ENCODE assay signal across 8 cellular contexts in the genomic region with DNA sequence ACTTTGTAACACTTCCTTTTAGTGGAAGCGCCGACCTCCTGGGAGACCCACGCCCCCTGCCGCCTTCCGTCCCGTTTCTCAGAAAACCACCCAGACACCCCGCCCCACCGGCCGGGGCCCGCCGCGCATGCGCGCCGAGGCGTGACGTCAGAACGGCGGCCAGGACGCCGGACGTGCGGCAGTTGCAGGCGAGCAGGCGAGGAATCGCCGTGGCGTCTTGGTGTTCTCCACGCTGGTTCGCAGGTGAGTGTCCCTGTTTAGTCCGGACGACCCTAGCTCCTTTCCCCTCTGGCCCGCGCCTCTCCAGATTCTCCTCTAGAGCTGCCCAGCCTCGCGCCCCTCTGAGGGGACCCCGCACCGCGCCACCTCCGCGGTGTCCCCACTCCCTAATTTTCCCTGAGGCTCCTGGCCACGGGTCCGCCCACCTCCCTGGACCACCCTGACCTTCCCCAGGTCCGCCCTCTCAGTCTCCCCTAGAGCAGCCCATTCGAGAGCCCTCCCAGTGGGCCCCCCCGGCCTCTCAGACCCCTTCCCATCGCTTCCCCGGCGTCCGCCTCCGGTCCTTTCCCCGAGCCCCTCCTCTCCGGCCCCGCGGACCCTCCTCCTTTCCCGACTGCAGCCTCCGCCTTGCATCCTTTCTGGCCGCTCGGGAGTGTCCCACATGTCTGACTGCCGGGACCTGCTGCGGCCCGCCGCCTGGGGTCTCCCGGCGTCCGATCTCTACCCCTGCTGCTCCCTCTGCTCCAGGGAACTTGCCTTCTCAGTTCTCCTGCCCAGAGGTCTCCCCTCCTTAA. TPM values are rescaled to one million over a fixed set of nuclear protein-coding genes. Genes with fewer than 3 reads are reported as not detected.
DNase-seq lines count a peak whose midpoint lies in the region; ATAC-seq lines count a peak whose summit lies in the region.

A gene with protein sequence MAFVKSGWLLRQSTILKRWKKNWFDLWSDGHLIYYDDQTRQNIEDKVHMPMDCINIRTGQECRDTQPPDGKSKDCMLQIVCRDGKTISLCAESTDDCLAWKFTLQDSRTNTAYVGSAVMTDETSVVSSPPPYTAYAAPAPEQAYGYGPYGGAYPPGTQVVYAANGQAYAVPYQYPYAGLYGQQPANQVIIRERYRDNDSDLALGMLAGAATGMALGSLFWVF (plus strand): TSS at position 181 of the 794 bp plus-strand sequence. CDS start 15,606 bp downstream, outside the sequence.

- WGBS in mesenchymal stem cell = under 1% methylated on average over 58 of the region's 66 CpGs

- DNase-seq in CD1c-positive myeloid dendritic cell (ENCODE audit: extremely low spot score) = peak; percentile 97
- DNase-seq in NK-92 (lab: John Stamatoyannopoulos, UW; ENCODE audit: unreplicated experiment) = peak; percentile 27
- DNase-seq in activated CD8-positive, alpha-beta memory T cell treated with anti-CD3 and anti-CD28 coated beads for 24 hours = peak; percentile 99
- DNase-seq in effector memory CD4-positive, alpha-beta T cell = peak; percentile 86 to 90 (median 89)
- DNase-seq in mesenchymal stem cell = peak; percentile 89
- DNase-seq in stimulated activated CD8-positive, alpha-beta memory T cell treated with anti-CD3 and anti-CD28 coated beads, Interleukin-12 subunit alpha, Interleukin-12 subunit beta, amount 100 ng/mL, for 4 hours (ENCODE audit: low read depth) = peak; percentile 90

- H4K8ac ChIP-seq in mesenchymal stem cell (ENCODE audit: low read length) = peak within 1 kb of the TSS; percentile 93

- ATAC-seq in GM19324 (IDR thresholded peaks at IDR 0.05; ENCODE audit: low FRiP score, unreplicated experiment) (peak; percentile 87), HG03460 (IDR thresholded peaks at IDR 0.05; ENCODE audit: unreplicated experiment) (peak; percentile 78)

- H3K9me3 ChIP-seq in effector memory CD4-positive, alpha-beta T cell (ENCODE audit: control insufficient read depth, low read length) = no peaks in the 10 kb centered on the region
- H3K9me3 ChIP-seq in mesenchymal stem cell (ENCODE audit: control insufficient read depth, low read length) = no peaks in the 10 kb centered on the region

- H2BK12ac ChIP-seq in mesenchymal stem cell (ENCODE audit: low read length in 2 of 2) = peak within 1 kb of the TSS; percentile 60 to 83

- H3K4me3 ChIP-seq in effector memory CD4-positive, alpha-beta T cell (ENCODE audit: insufficient read depth, low read depth, low read length, poor library complexity, severe bottlenecking) = peak within 1 kb of the TSS; percentile 83
- H3K4me3 ChIP-seq in mesenchymal stem cell (ENCODE audit: insufficient read depth in 1 of 2, low read depth in 1 of 2, low read length in 2 of 2) = peak within 1 kb of the TSS; percentile 96 to 99

- H3K4ac ChIP-seq in mesenchymal stem cell (ENCODE audit: low read depth in 1 of 2, low read length in 2 of 2) = peak within 1 kb of the TSS; percentile 13 to 89

- H3K9ac ChIP-seq in mesenchymal stem cell (ENCODE audit: low read length) = peak within 1 kb of the TSS; percentile 98

- no peaks in the 10 kb centered on the region for H3K27me3 ChIP-seq in effector memory CD4-positive, alpha-beta T cell (replicated peaks; ENCODE audit: control insufficient read depth, insufficient read depth, low read length, poor library complexity, severe bottlenecking)
- H3K27me3 ChIP-seq in mesenchymal stem cell (ENCODE audit: control insufficient read depth in 1 of 2, insufficient read depth in 1 of 2, low read length in 2 of 2) = no peaks in the 10 kb centered on the region

- H3K4me1 ChIP-seq in effector memory CD4-positive, alpha-beta T cell (ENCODE audit: control insufficient read depth, insufficient read depth, low read length, poor library complexity, severe bottlenecking) = peaks cover 23% of the 10 kb centered on the region
- peaks cover 10% of the 10 kb centered on the region for H3K4me1 ChIP-seq in mesenchymal stem cell (ENCODE audit: control insufficient read depth, insufficient read depth, low read depth, low read length)

- no peak within 1 kb of the TSS for H3K23ac ChIP-seq in mesenchymal stem cell (ENCODE audit: low read length in 2 of 2)

- H3K14ac ChIP-seq in mesenchymal stem cell (ENCODE audit: low read length in 2 of 2) = peak within 1 kb of the TSS in 1 of 2 experiments; percentile 98

- peak within 1 kb of the TSS; percentile 99 for H2BK15ac ChIP-seq in mesenchymal stem cell (ENCODE audit: low read depth, poor library complexity, severe bottlenecking)

- H3K4me2 ChIP-seq in mesenchymal stem cell (ENCODE audit: low read length, poor library complexity, severe bottlenecking) = peak within 1 kb of the TSS; percentile 95

- H3K18ac ChIP-seq in mesenchymal stem cell (ENCODE audit: low read depth in 1 of 2, low read length in 2 of 2) = peak within 1 kb of the TSS; percentile 83 to 85

- H3K27ac ChIP-seq in effector memory CD4-positive, alpha-beta T cell (ENCODE audit: insufficient read depth, low read length, poor library complexity, severe bottlenecking) = peak within 1 kb of the TSS; percentile 96
- peak within 1 kb of the TSS; percentile 92 for H3K27ac ChIP-seq in mesenchymal stem cell (ENCODE audit: low read length, poor library complexity, severe bottlenecking)

- H3K79me1 ChIP-seq in mesenchymal stem cell (replicated peaks; ENCODE audit: low read length, poor library complexity, severe bottlenecking) = peaks cover 2% of the 10 kb centered on the region

- peak within 1 kb of the TSS; percentile 73 for H2BK5ac ChIP-seq in mesenchymal stem cell (ENCODE audit: low read depth, low read length, poor library complexity, severe bottlenecking)

- H2BK120ac ChIP-seq in mesenchymal stem cell (ENCODE audit: low read depth, low read length) = peak within 1 kb of the TSS; percentile 85

- no peaks in the 10 kb centered on the region for H3K36me3 ChIP-seq in effector memory CD4-positive, alpha-beta T cell (ENCODE audit: control insufficient read depth, insufficient read depth, low read length)
- H3K36me3 ChIP-seq in mesenchymal stem cell (ENCODE audit: control insufficient read depth in 1 of 2, insufficient read depth in 2 of 2, low read depth in 1 of 2, low read length in 2 of 2) = peaks cover 2 to 5% of the 10 kb centered on the region in 2 experiments

- peak within 1 kb of the TSS; percentile 94 for H4K91ac ChIP-seq in mesenchymal stem cell (ENCODE audit: low read length)

- H2AFZ ChIP-seq in mesenchymal stem cell (ENCODE audit: low read depth, low read length) = peak within 1 kb of the TSS; percentile 88

- no peak within 1 kb of the TSS for H2AK5ac ChIP-seq in mesenchymal stem cell (ENCODE audit: low read length, severe bottlenecking)

RNA-seq across cellular contexts. Expression of the gene that starts here (rescaled TPM):
- polyA plus RNA-seq in mesenchymal stem cell (2013, experiment 1 of 2) = 58.0 TPM
- 59.1 TPM for polyA plus RNA-seq in mesenchymal stem cell (2013, experiment 2 of 2)

Comparison
In these comparisons a context has a peak if more than half of its experiments do, and no peak if none do; other contexts are left out.
1. Peak in every context shown above with its lines: DNase-seq, ATAC-seq, H3K4me3 ChIP-seq and H3K27ac ChIP-seq.
2. DNase-seq: peak in every context shown above with its lines; median percentile 99 in activated CD8-positive, alpha-beta memory T cell treated with anti-CD3 and anti-CD28 coated beads for 24 hours; 97 in CD1c-positive myeloid dendritic cell; 90 in stimulated activated CD8-positive, alpha-beta memory T cell treated with anti-CD3 and anti-CD28 coated beads, Interleukin-12 subunit alpha, Interleukin-12 subunit beta, amount 100 ng/mL, for 4 hours; 89 in effector memory CD4-positive, alpha-beta T cell; 89 in mesenchymal stem cell; 27 in NK-92.